ENCODE assay signal across 10 cellular contexts in the genomic region with DNA sequence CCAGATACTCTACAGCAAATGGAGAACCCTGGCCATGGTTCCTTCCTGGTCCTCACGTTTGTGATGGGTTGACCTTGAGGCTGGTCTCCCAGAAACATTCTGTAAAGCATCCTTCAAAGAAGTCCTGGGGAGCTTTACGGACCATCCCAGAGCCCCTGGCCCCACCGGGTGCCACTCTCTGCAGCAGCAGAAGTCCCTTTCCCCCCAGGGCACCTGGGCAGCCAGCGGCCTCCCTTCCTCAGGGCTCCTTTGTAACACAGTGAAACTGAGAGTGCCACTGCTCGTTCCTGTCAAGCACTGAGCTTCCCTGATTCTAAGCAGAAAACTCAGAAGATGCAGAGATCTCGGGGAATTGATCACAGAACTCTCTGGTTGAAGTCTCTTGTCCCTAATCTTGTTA.
"Had no signal": no experiment of that assay in that cellular context is flagged by ENCODE, and none has a peak within 500 bp of the region (broad histone marks: within the 10 kb centered on the region; RNA-seq: fewer than 3 reads in every experiment).

No MANE protein-coding gene starts in this region.

- DNase-seq: GM23248, GOT3, H7, HFFc6, KBM-7 had no signal

- H3K4me1 ChIP-seq: HAP-1 had no signal

- H3K9me3 ChIP-seq: HAP-1 had no signal

- H3K27ac Mint-ChIP-seq: HFFc6, IgD-negative memory B cell had no signal

- H3K36me3 Mint-ChIP-seq: IgD-negative memory B cell had no signal

- ATAC-seq: HCT116, HepG2 had no signal

- H3K27ac ChIP-seq: GM23248, HL-60 had no signal

- H3K9me3 Mint-ChIP-seq: HFFc6, IgD-negative memory B cell had no signal

- H3K4me3 ChIP-seq: GM23248, HAP-1 had no signal

- H3K36me3 ChIP-seq: HAP-1 had no signal

- H3K4me3 Mint-ChIP-seq: HFFc6, IgD-negative memory B cell had no signal
